ENCODE assay signal across 1 cellular context in genomic region chr9:128065907-128066712, GRCh38.
TF ChIP-seq lines count a peak whose summit lies in the region.

No MANE protein-coding gene starts in this region.

TF ChIP-seq in K562, 482 proteins besides CTCF, POLR2A, EP300 and RAD21 (continued from another document and continues in another):
- peak; percentile 73; the same call in 1 of the 2 replicates for TF ChIP-seq NKRF (IDR thresholded peaks at IDR 0.05; ENCODE audit: borderline replicate concordance)
- no peak for TF ChIP-seq E2F4 (CRISPR knock-in tag; IDR thresholded peaks at IDR 0.05; ENCODE audit: low read depth)
- no peak for TF ChIP-seq ZBED1 (IDR thresholded peaks at IDR 0.05)
- TF ChIP-seq CREB3 (tag; conservative IDR thresholded peaks at IDR 0.05; ENCODE audit: low read depth) = no peak
- TF ChIP-seq FOXK2 (conservative IDR thresholded peaks at IDR 0.05 in 1 of 2, IDR thresholded peaks at IDR 0.05 in 1 of 2; ENCODE audit: low read depth in 2 of 2) = no peak
- no peak for TF ChIP-seq DNMT1 (IDR thresholded peaks at IDR 0.05)
- no peak for TF ChIP-seq ZNF311 (CRISPR knock-in tag; IDR thresholded peaks at IDR 0.05)
- TF ChIP-seq ESRRB (CRISPR knock-in tag; IDR thresholded peaks at IDR 0.05; ENCODE audit: borderline replicate concordance) = no peak
- no peak for TF ChIP-seq ZBTB8A (IDR thresholded peaks at IDR 0.05; ENCODE audit: partially characterized antibody)
- TF ChIP-seq ZBTB9 (CRISPR knock-in tag; IDR thresholded peaks at IDR 0.05) = peak; percentile 62; the same call in 1 of the 2 replicates
- peak in 1 of 2 experiments; percentile 45; a peak in 2 of 4 replicates for TF ChIP-seq HDAC1 (IDR thresholded peaks at IDR 0.05)
- TF ChIP-seq ESRRA (IDR thresholded peaks at IDR 0.05; ENCODE audit: borderline replicate concordance, low read depth) = no peak
- TF ChIP-seq CBFA2T2 (conservative IDR thresholded peaks at IDR 0.05) = no peak
- TF ChIP-seq ZNF644 (tag; IDR thresholded peaks at IDR 0.05; ENCODE audit: low read depth) = no peak
- no peak for TF ChIP-seq HDAC6 (IDR thresholded peaks at IDR 0.05; ENCODE audit: low read depth, low read length)
- TF ChIP-seq KLF16 (IDR thresholded peaks at IDR 0.05) = no peak
- TF ChIP-seq THAP7 (CRISPR knock-in tag; IDR thresholded peaks at IDR 0.05) = no peak
- TF ChIP-seq TFAM (CRISPR knock-in tag; conservative IDR thresholded peaks at IDR 0.05) = no peak
- TF ChIP-seq HCFC1 (IDR thresholded peaks at IDR 0.05; ENCODE audit: low read depth, low read length) = no peak
- TF ChIP-seq HNRNPK (IDR thresholded peaks at IDR 0.05; ENCODE audit: low read depth, low read length, poor library complexity, severe bottlenecking) = no peak
- no peak for TF ChIP-seq FOXP1 (CRISPR knock-in tag; IDR thresholded peaks at IDR 0.05)
- no peak for TF ChIP-seq ZNF217 (CRISPR knock-in tag; IDR thresholded peaks at IDR 0.05)
- TF ChIP-seq ZNF175 (CRISPR knock-in tag; IDR thresholded peaks at IDR 0.05; ENCODE audit: low read depth) = peak; percentile 88
- TF ChIP-seq EZH2 (IDR thresholded peaks at IDR 0.05; ENCODE audit: borderline replicate concordance, low read depth, low read length) = no peak
- no peak for TF ChIP-seq ZNF655 (CRISPR knock-in tag; IDR thresholded peaks at IDR 0.05)
- no peak for TF ChIP-seq RB1 (IDR thresholded peaks at IDR 0.05; ENCODE audit: low read depth)
- TF ChIP-seq TEAD1 (CRISPR knock-in tag; IDR thresholded peaks at IDR 0.05) = no peak
- 0 out of 2 replicates have a peak, but pooled peaks have one; percentile 12 for TF ChIP-seq ZNF324 (CRISPR knock-in tag; IDR thresholded peaks at IDR 0.05)
- TF ChIP-seq CHD2 (IDR thresholded peaks at IDR 0.05; ENCODE audit: low read depth, low read length) = no peak
- TF ChIP-seq MGA (IDR thresholded peaks at IDR 0.05) = no peak
- TF ChIP-seq ZNF707 (CRISPR knock-in tag; conservative IDR thresholded peaks at IDR 0.05) = peak; percentile 40; the same call in 1 of the 2 replicates
- no peak for TF ChIP-seq ZNF696 (CRISPR knock-in tag; conservative IDR thresholded peaks at IDR 0.05)
- no peak for TF ChIP-seq PHB2 (IDR thresholded peaks at IDR 0.05; ENCODE audit: low read depth)
- no peak for TF ChIP-seq SMARCB1 (IDR thresholded peaks at IDR 0.05; ENCODE audit: insufficient read length, low read depth)
- no peak for TF ChIP-seq MCM5 (IDR thresholded peaks at IDR 0.05; ENCODE audit: low read depth)
- no peak for TF ChIP-seq ZNF75A (CRISPR knock-in tag; IDR thresholded peaks at IDR 0.05)
- no peak for TF ChIP-seq EWSR1 (IDR thresholded peaks at IDR 0.05; ENCODE audit: borderline replicate concordance, low read depth, partially characterized antibody)
- no peak for TF ChIP-seq ERF (CRISPR knock-in tag; IDR thresholded peaks at IDR 0.05)
- no peak for TF ChIP-seq ZFP36 (IDR thresholded peaks at IDR 0.05; ENCODE audit: low read depth, low read length, partially characterized antibody)
- TF ChIP-seq MIER1 (IDR thresholded peaks at IDR 0.05; ENCODE audit: low read depth) = no peak
- no peak for TF ChIP-seq RBM17 (IDR thresholded peaks at IDR 0.05; ENCODE audit: borderline replicate concordance, low read depth, low read length)
- TF ChIP-seq NCOR1 (IDR thresholded peaks at IDR 0.05) = no peak
- no peak for TF ChIP-seq MYBL2 (IDR thresholded peaks at IDR 0.05; ENCODE audit: low read depth)
- peak; percentile 61; the same call in 1 of the 2 replicates for TF ChIP-seq MYBL2 (CRISPR knock-in tag; IDR thresholded peaks at IDR 0.05; ENCODE audit: borderline replicate concordance)
- TF ChIP-seq SMARCA4 (IDR thresholded peaks at IDR 0.05) = no peak
- TF ChIP-seq ILK (tag; IDR thresholded peaks at IDR 0.05; ENCODE audit: borderline replicate concordance, low read depth) = no peak
- TF ChIP-seq PTTG1 (tag; IDR thresholded peaks at IDR 0.05; ENCODE audit: low read depth) = no peak
